In the genomic region with DNA sequence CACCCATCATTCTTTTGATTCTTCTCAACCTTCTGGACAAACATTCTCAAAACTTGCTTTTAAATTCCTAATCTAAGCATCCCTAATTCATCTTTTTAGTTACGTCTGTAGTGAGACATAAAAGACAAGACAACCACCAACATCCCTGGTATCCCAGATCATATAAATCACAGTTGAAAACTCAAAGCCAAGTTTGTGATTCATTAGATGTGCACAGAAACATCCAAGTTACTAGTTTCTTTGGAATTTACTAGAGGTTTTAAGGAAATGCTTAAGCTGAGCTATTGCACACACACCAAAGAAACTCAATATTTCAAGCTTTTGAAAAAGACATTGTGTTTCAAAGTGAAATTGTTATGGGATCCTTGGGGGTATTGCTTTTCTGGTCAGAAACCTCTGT, we compare ENCODE assay signal across 21 cellular contexts. TPM values are rescaled to one million over a fixed set of nuclear protein-coding genes. Genes with fewer than 3 reads are reported as not detected.
DNase-seq lines count a peak whose midpoint lies in the region; FAIRE-seq and TF ChIP-seq lines count a peak whose summit lies in the region.
"Had no signal": no experiment of that assay in that cellular context is flagged by ENCODE, and none has a peak within 500 bp of the region (broad histone marks: within the 10 kb centered on the region; RNA-seq: fewer than 3 reads in every experiment).

No MANE protein-coding gene starts in this region.

- no peaks in the 10 kb centered on the region for H3K9me2 ChIP-seq in Karpas-422 (replicated peaks; ENCODE audit: insufficient read depth, low read length)

- H2AFZ ChIP-seq in astrocyte (ENCODE audit: low read depth, low read length) (peak overlapping the region; percentile 3), Karpas-422 (ENCODE audit: low read length) (no peak overlapping the region)

- H3K79me2 ChIP-seq in astrocyte (ENCODE audit: insufficient read depth, low read length) (no peaks in the 10 kb centered on the region), Karpas-422 (ENCODE audit: low read length) (peaks cover 90% of the 10 kb centered on the region)

- H3K27ac ChIP-seq in breast epithelium: no peak overlapping the region
- peak overlapping the region; percentile 68 for H3K27ac ChIP-seq in astrocyte (ENCODE audit: low read depth, low read length)
- H3K27ac ChIP-seq in vagina: peak overlapping the region; percentile 15
- H3K27ac ChIP-seq in Karpas-422 (ENCODE audit: low read length): no peak overlapping the region
- no peak overlapping the region for H3K27ac ChIP-seq in spleen
- H3K27ac ChIP-seq in SJCRH30: no peak overlapping the region
- H3K27ac ChIP-seq: 22Rv1, cardiac muscle cell had no signal

- H3K36me3 ChIP-seq in breast epithelium (no peaks in the 10 kb centered on the region), astrocyte (ENCODE audit: insufficient read depth, low read length) (no peaks in the 10 kb centered on the region), vagina (no peaks in the 10 kb centered on the region), Karpas-422 (ENCODE audit: insufficient read depth, low read length) (peaks cover 60% of the 10 kb centered on the region), spleen (no peaks in the 10 kb centered on the region), SJCRH30 (no peaks in the 10 kb centered on the region)
- H3K36me3 ChIP-seq: cardiac muscle cell had no signal

- H3K9ac ChIP-seq in astrocyte (ENCODE audit: low read length) (no peak overlapping the region), Karpas-422 (ENCODE audit: low read length) (no peak overlapping the region)

- no peaks in the 10 kb centered on the region for H3K27me3 ChIP-seq in breast epithelium
- no peaks in the 10 kb centered on the region for H3K27me3 ChIP-seq in astrocyte (ENCODE audit: insufficient read depth, low read length)
- H3K27me3 ChIP-seq in vagina: no peaks in the 10 kb centered on the region
- no peaks in the 10 kb centered on the region for H3K27me3 ChIP-seq in Karpas-422 (ENCODE audit: low read length)
- no peaks in the 10 kb centered on the region for H3K27me3 ChIP-seq in spleen (replicated peaks in 1 of 7)
- no peaks in the 10 kb centered on the region for H3K27me3 ChIP-seq in SJCRH30
- H3K27me3 ChIP-seq: cardiac muscle cell had no signal

- BruUV-seq in MCF 10A (replicated peaks; lab: Mats Ljungman, UMichigan): no TSS peak

- H3K27ac Mint-ChIP-seq in MCF 10A (ENCODE audit: low read depth, unreplicated experiment) (no peak overlapping the region), astrocyte (ENCODE audit: unreplicated experiment) (peak overlapping the region; percentile 8)
- H3K27ac Mint-ChIP-seq: naive thymus-derived CD8-positive, alpha-beta T cell; stimulated activated memory B cell treated with anti-CD40 and anti-IgM and Interleukin-4, amounts not matched to agents 10 μg/mL and 1 μg/mL and 100 μg/mL, for 72 hours; T-cell had no signal

- H3K4me3 ChIP-seq in breast epithelium (no peak overlapping the region), astrocyte (ENCODE audit: insufficient read depth, low read depth, low read length) (no peak overlapping the region), foreskin fibroblast (ENCODE audit: low read depth in 1 of 2, low read length in 2 of 2) (no peak overlapping the region), vagina (no peak overlapping the region), Karpas-422 (ENCODE audit: low read length) (no peak overlapping the region), spleen (no peak overlapping the region), SJCRH30 (no peak overlapping the region)
- H3K4me3 ChIP-seq: cardiac muscle cell had no signal

- H4K20me1 ChIP-seq in astrocyte (ENCODE audit: insufficient read depth, low read length): no peaks in the 10 kb centered on the region
- H4K20me1 ChIP-seq in Karpas-422 (ENCODE audit: insufficient read depth, low read depth, low read length): no peaks in the 10 kb centered on the region

- no peaks in the 10 kb centered on the region for H3K36me3 Mint-ChIP-seq in MCF 10A (ENCODE audit: insufficient read depth, unreplicated experiment)
- H3K36me3 Mint-ChIP-seq in astrocyte (ENCODE audit: low read depth, unreplicated experiment): no peaks in the 10 kb centered on the region
- H3K36me3 Mint-ChIP-seq: stimulated activated memory B cell treated with anti-CD40 and anti-IgM and Interleukin-4, amounts not matched to agents 10 μg/mL and 1 μg/mL and 100 μg/mL, for 72 hours; T-cell had no signal

- H3K27me3 Mint-ChIP-seq in MCF 10A (ENCODE audit: insufficient read depth, unreplicated experiment): no peaks in the 10 kb centered on the region
- peaks cover 2% of the 10 kb centered on the region for H3K27me3 Mint-ChIP-seq in astrocyte (ENCODE audit: low read depth, unreplicated experiment)
- H3K27me3 Mint-ChIP-seq: naive thymus-derived CD8-positive, alpha-beta T cell; stimulated activated memory B cell treated with anti-CD40 and anti-IgM and Interleukin-4, amounts not matched to agents 10 μg/mL and 1 μg/mL and 100 μg/mL, for 72 hours; T-cell had no signal

- H3K9me3 Mint-ChIP-seq in MCF 10A (ENCODE audit: unreplicated experiment) (no peaks in the 10 kb centered on the region), astrocyte (ENCODE audit: unreplicated experiment) (no peaks in the 10 kb centered on the region)
- H3K9me3 Mint-ChIP-seq: naive thymus-derived CD8-positive, alpha-beta T cell; T-cell had no signal

- POLR2A ChIA-PET in MCF 10A (lab: Yijun Ruan, JAX): interaction anchor here (0.7 to 0.9 kb wide), 3 partner anchors 13 to 63 kb away, joined by 3 to 4 read pairs (median 3); no protein-coding TSS in a partner anchor

- H3K4me1 ChIP-seq in breast epithelium (no peaks in the 10 kb centered on the region), astrocyte (ENCODE audit: insufficient read depth, low read length) (peaks cover 35% of the 10 kb centered on the region), vagina (peaks cover 7% of the 10 kb centered on the region), Karpas-422 (ENCODE audit: low read length) (peaks cover 17% of the 10 kb centered on the region), spleen (peaks cover 0 to 16% (median 7%) of the 10 kb centered on the region in 6 donors), SJCRH30 (no peaks in the 10 kb centered on the region)

- peak overlapping the region; percentile 66 for H3K4me2 ChIP-seq in astrocyte (ENCODE audit: low read length)
- no peak overlapping the region for H3K4me2 ChIP-seq in Karpas-422 (ENCODE audit: low read depth, low read length, poor library complexity, severe bottlenecking)

- H3K4me1 Mint-ChIP-seq in MCF 10A (ENCODE audit: insufficient read depth, unreplicated experiment) (peaks cover 31% of the 10 kb centered on the region), astrocyte (ENCODE audit: low read depth, unreplicated experiment) (peaks cover 19% of the 10 kb centered on the region)

- H3K4me3 Mint-ChIP-seq in MCF 10A (ENCODE audit: unreplicated experiment) (no peak overlapping the region), astrocyte (ENCODE audit: unreplicated experiment) (no peak overlapping the region)
- H3K4me3 Mint-ChIP-seq: naive thymus-derived CD8-positive, alpha-beta T cell; stimulated activated memory B cell treated with anti-CD40 and anti-IgM and Interleukin-4, amounts not matched to agents 10 μg/mL and 1 μg/mL and 100 μg/mL, for 72 hours; T-cell had no signal

- 93 to 100% (median 96%) methylated on average over 1 of the region's 1 CpG for WGBS in spleen, 5 donors

- DNase-seq in MCF 10A (ENCODE audit: unreplicated experiment): peak; percentile 36
- DNase-seq in breast epithelium (ENCODE audit: low spot score in 2 of 2): no peak
- peak; percentile 98 for DNase-seq in astrocyte (ENCODE audit: low read depth)
- DNase-seq in foreskin fibroblast: peak; percentile 70 to 82
- DNase-seq in vagina (ENCODE audit: extremely low spot score in 2 of 2): no peak
- no peak for DNase-seq in Karpas-422
- DNase-seq in spleen: no peak
- DNase-seq in SJCRH30: no peak
- DNase-seq: activated CD4-positive, CD25-positive, alpha-beta regulatory T cell; hypothalamus; naive thymus-derived CD8-positive, alpha-beta T cell; NCI-H1092 treated with DMSO at 0.1 percent for 48 hours; NCI-H345; retina; stimulated activated CD4-positive, alpha-beta T cell treated with anti-CD3 and anti-CD28 coated beads, Interleukin-4, amount 100 ng/mL, for 4 hours; T-cell had no signal

- intact Hi-C loops in MCF 10A (cut with micrococcal nuclease): no loop called here
- intact Hi-C loops in breast epithelium (cut with DNase I; ENCODE audit: low total_unique reads): no loop called here
- intact Hi-C loops in vagina (cut with DNase I): no loop called here
- intact Hi-C loops in spleen (cut with DNase I; ENCODE audit: low total_unique reads): no loop called here

- H3K9me3 ChIP-seq in breast epithelium (no peaks in the 10 kb centered on the region), astrocyte (ENCODE audit: insufficient read depth, low read depth, low read length) (no peaks in the 10 kb centered on the region), vagina (no peaks in the 10 kb centered on the region), Karpas-422 (ENCODE audit: low read length) (no peaks in the 10 kb centered on the region), spleen (no peaks in the 10 kb centered on the region), SJCRH30 (replicated peaks) (no peaks in the 10 kb centered on the region)

- TF ChIP-seq CTCF in MCF 10A (IDR thresholded peaks at IDR 0.05; ENCODE audit: unreplicated experiment) (no peak), breast epithelium (IDR thresholded peaks at IDR 0.05) (no peak), astrocyte (IDR thresholded peaks at IDR 0.05; ENCODE audit: insufficient read depth, low read depth, low read length) (no peak), foreskin fibroblast (IDR thresholded peaks at IDR 0.05; ENCODE audit: low read depth, low read length) (no peak), vagina (IDR thresholded peaks at IDR 0.05) (no peak), spleen (IDR thresholded peaks at IDR 0.05 in 8 of 11, conservative IDR thresholded peaks at IDR 0.05 in 3 of 11) (no peak)

- CTCF ChIA-PET in MCF 10A (lab: Yijun Ruan, JAX): interaction anchor here (0.8 kb wide), 1 partner anchor 620 kb away, joined by 3 read pairs; no protein-coding TSS in a partner anchor

- TF ChIP-seq POLR2A in breast epithelium (IDR thresholded peaks at IDR 0.05) (no peak), vagina (IDR thresholded peaks at IDR 0.05) (no peak), spleen (IDR thresholded peaks at IDR 0.05) (no peak)

- peak; percentile 80 for FAIRE-seq in astrocyte (lab: Jason Lieb, UNC)

RNA-seq across cellular contexts. Expression of a gene that starts 47.6 kb away (rescaled TPM):
- not detected in 2 replicates for total RNA-seq in MCF 10A (2022)
- not detected for total RNA-seq in breast epithelium
- total RNA-seq in astrocyte: not detected in 2 replicates
- total RNA-seq in vagina: not detected
- total RNA-seq in Karpas-422 (2014; rRNA removed; shearing (Covaris generic); ENCODE audit: low replicate concordance): not detected in 2 replicates
- total RNA-seq in spleen: not detected
- not detected for polyA plus RNA-seq in spleen
- total RNA-seq in SJCRH30 (2014; rRNA removed; shearing (Covaris generic)): not detected in 2 replicates
- total RNA-seq: cardiac muscle cell; left lobe of liver; naive thymus-derived CD8-positive, alpha-beta T cell; T-cell; ureter had no signal
- polyA plus RNA-seq: cardiac muscle cell; naive thymus-derived CD8-positive, alpha-beta T cell had no signal

Comparison
In these comparisons a context has a peak if more than half of its experiments do, and no peak if none do; other contexts are left out.
1. DNase-seq: peak in MCF 10A (single experiment), astrocyte (single experiment) and foreskin fibroblast (2 of 2); none in breast epithelium (0 of 2), vagina (0 of 2), Karpas-422 (single experiment), spleen (single experiment) and SJCRH30 (0 of 2).
2. H3K27ac ChIP-seq: peak in astrocyte (single experiment) and vagina (single experiment); none in breast epithelium (0 of 2), Karpas-422 (single experiment), spleen (0 of 8) and SJCRH30 (single experiment).